22 cellular contexts compared by ENCODE assay signal in the genomic region with DNA sequence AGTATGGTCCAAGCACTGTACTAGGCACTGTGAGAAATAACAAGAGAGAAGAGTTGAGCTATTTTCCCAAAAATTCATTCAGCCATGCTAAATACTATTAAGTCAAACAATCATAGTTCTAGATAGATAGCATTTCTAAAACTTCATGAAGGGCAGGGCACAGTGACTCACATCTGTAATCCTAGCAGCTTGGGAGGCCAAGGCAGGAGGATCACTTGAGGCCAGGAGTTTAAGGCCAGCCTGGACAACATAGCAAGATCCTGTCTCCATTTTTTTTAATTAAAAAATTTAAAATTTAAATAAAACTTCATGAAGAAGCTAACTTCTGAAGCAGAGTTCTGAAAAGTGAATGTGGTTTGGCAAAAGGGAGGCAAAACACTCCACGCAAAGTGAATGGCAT.
"Had no signal": no experiment of that assay in that cellular context is flagged by ENCODE, and none has a peak within 500 bp of the region (broad histone marks: within the 10 kb centered on the region; RNA-seq: fewer than 3 reads in every experiment).

No MANE protein-coding gene starts in this region.

- H3K27me3 ChIP-seq: dorsolateral prefrontal cortex, esophagus muscularis mucosa, foreskin keratinocyte, heart right ventricle, left lung had no signal

- H3K4me3 ChIP-seq: coronary artery, dorsolateral prefrontal cortex, esophagus muscularis mucosa, heart right ventricle, left lung, lower lobe of right lung, mucosa of descending colon had no signal

- H3K9me3 ChIP-seq: esophagus muscularis mucosa, heart right ventricle, left lung, lower lobe of right lung, mucosa of descending colon had no signal

- DNase-seq: dermis blood vessel endothelial cell; dorsolateral prefrontal cortex; effector CD4-positive, alpha-beta T cell; effector memory CD4-positive, alpha-beta T cell; foreskin keratinocyte; glutamatergic neuron; head of caudate nucleus; heart right ventricle; hippocampal formation; left cardiac atrium; left lung; left ventricle myocardium superior; lower lobe of right lung; mesenchymal stem cell; mucosa of descending colon had no signal

- ATAC-seq: foreskin keratinocyte, heart right ventricle, left cardiac atrium, left lung, left ventricle myocardium superior, lower lobe of right lung, mucosa of descending colon had no signal

- H3K4me1 ChIP-seq: foreskin keratinocyte, heart right ventricle, left lung, lower lobe of right lung had no signal

- H3K36me3 ChIP-seq: left lung had no signal

- H3K27ac ChIP-seq: coronary artery, esophagus muscularis mucosa, foreskin keratinocyte, heart right ventricle, left lung, lower lobe of right lung had no signal

- FAIRE-seq: colon, endothelial cell of umbilical vein, frontal cortex, islet of Langerhans, keratinocyte had no signal
